ENCODE assay signal across 19 cellular contexts in genomic region chr1:14412235-14412634, GRCh38.
DNase-seq lines count a peak whose midpoint lies in the region; ATAC-seq, FAIRE-seq and TF ChIP-seq lines count a peak whose summit lies in the region.
"Had no signal": no experiment of that assay in that cellular context is flagged by ENCODE, and none has a peak within 500 bp of the region (broad histone marks: within the 10 kb centered on the region; RNA-seq: fewer than 3 reads in every experiment).

No MANE protein-coding gene starts in this region.

- H3F3A ChIP-seq in smooth muscle cell (ENCODE audit: low read depth): no peaks in the 10 kb centered on the region

- DNase-seq in A549 (ENCODE audit: low read depth in 1 of 2, low spot score in 1 of 2) (no peak), IMR-90 (no peak), superior temporal gyrus (ENCODE audit: extremely low spot score) (peak; percentile 21), ecto neural progenitor cell (ENCODE audit: low spot score) (no peak), GM19239 (ENCODE audit: insufficient read length, low spot score) (no peak), smooth muscle cell (lab: John Stamatoyannopoulos, UW; ENCODE audit: unreplicated experiment) (no peak)
- DNase-seq: 8988T; AML-193; Caco-2; Calu3; CD4-positive, alpha-beta T cell; CD8-positive, alpha-beta T cell; DMS79 treated with DMSO at 0.1 percent for 48 hours; GF-D8 had no signal

- H3K9me3 ChIP-seq in A549 (no peaks in the 10 kb centered on the region), IMR-90 (ENCODE audit: control insufficient read depth, insufficient read depth, low read length) (no peaks in the 10 kb centered on the region), smooth muscle cell (replicated peaks; ENCODE audit: low read depth) (no peaks in the 10 kb centered on the region)
- H3K9me3 ChIP-seq: BLaER1 treated with 17β-estradiol and CSF1 and Interleukin-3, amounts not matched to agents 10 nM and 100 nM; Caco-2 had no signal

- FAIRE-seq in A549 (lab: Jason Lieb, UNC): no peak
- peak; percentile 15 for FAIRE-seq in endometrium (lab: Jason Lieb, UNC)
- FAIRE-seq in GM19239 (lab: Jason Lieb, UNC): no peak
- FAIRE-seq: D721Med, GM12891 had no signal

- H4K8ac ChIP-seq in IMR-90 (ENCODE audit: low read depth in 2 of 2, low read length in 2 of 2): no peak overlapping the region

- H2BK15ac ChIP-seq in IMR-90 (ENCODE audit: low read depth, low read length): no peak overlapping the region

- no peak overlapping the region for H3K18ac ChIP-seq in IMR-90 (ENCODE audit: low read depth, low read length)

- in situ Hi-C loops in IMR-90 (cut with MboI; ENCODE audit: low sequenced_read_pairs): no loop called here

- H3K4me3 ChIP-seq in A549 (no peak overlapping the region), IMR-90 (ENCODE audit: insufficient read depth, low read depth, low read length) (no peak overlapping the region), smooth muscle cell (no peak overlapping the region)
- H3K4me3 ChIP-seq: BLaER1 treated with 17β-estradiol and CSF1 and Interleukin-3, amounts not matched to agents 10 nM and 100 nM had no signal

- H3K27ac ChIP-seq in A549: no peak overlapping the region
- no peak overlapping the region for H3K27ac ChIP-seq in IMR-90 (ENCODE audit: insufficient read depth, low read length)
- H3K27ac ChIP-seq in smooth muscle cell (ENCODE audit: low read depth): no peak overlapping the region
- H3K27ac ChIP-seq: BLaER1 treated with 17β-estradiol and CSF1 and Interleukin-3, amounts not matched to agents 10 nM and 100 nM; C4-2B had no signal

- H2BK120ac ChIP-seq in IMR-90 (ENCODE audit: low read depth, low read length): no peak overlapping the region

- H3K14ac ChIP-seq in IMR-90 (replicated peaks; ENCODE audit: low read depth, low read length): no peak overlapping the region

- H3K9ac ChIP-seq in IMR-90 (ENCODE audit: low read depth, low read length) (no peak overlapping the region), smooth muscle cell (ENCODE audit: low read depth) (no peak overlapping the region)
- H3K9ac ChIP-seq: BLaER1 treated with 17β-estradiol and CSF1 and Interleukin-3, amounts not matched to agents 10 nM and 100 nM had no signal

- H2AK9ac ChIP-seq in IMR-90 (replicated peaks; ENCODE audit: low read depth, low read length, poor library complexity): no peak overlapping the region

- H3K4ac ChIP-seq in IMR-90 (ENCODE audit: low read depth, low read length): no peak overlapping the region

- TF ChIP-seq RAD21 in A549 (conservative IDR thresholded peaks at IDR 0.05 in 1 of 2, IDR thresholded peaks at IDR 0.05 in 1 of 2) (no peak), IMR-90 (IDR thresholded peaks at IDR 0.05; ENCODE audit: low read length) (no peak)

- no peak for TF ChIP-seq EP300 in A549 (IDR thresholded peaks at IDR 0.05)

- intact Hi-C loops in IMR-90 (cut with micrococcal nuclease): no loop called here

- H2AFZ ChIP-seq in IMR-90 (replicated peaks; ENCODE audit: low read length, poor library complexity) (no peak overlapping the region), smooth muscle cell (ENCODE audit: low read depth) (no peak overlapping the region)

- no peaks in the 10 kb centered on the region for H3K79me1 ChIP-seq in IMR-90 (ENCODE audit: low read depth in 1 of 2, low read length in 2 of 2)

- POLR2A ChIA-PET in A549 (lab: Yijun Ruan, JAX) (no interaction called here), IMR-90 (lab: Charles Lee; ENCODE audit: unreplicated experiment) (no interaction called here)

- H3K4me1 ChIP-seq in A549: no peaks in the 10 kb centered on the region
- H3K4me1 ChIP-seq in IMR-90 (ENCODE audit: control insufficient read depth, insufficient read depth, low read length): no peaks in the 10 kb centered on the region
- H3K4me1 ChIP-seq in smooth muscle cell (ENCODE audit: low read depth): no peaks in the 10 kb centered on the region
- H3K4me1 ChIP-seq: BLaER1 treated with 17β-estradiol and CSF1 and Interleukin-3, amounts not matched to agents 10 nM and 100 nM; Caco-2 had no signal

- H2AK5ac ChIP-seq in IMR-90 (ENCODE audit: low read depth, low read length): no peak overlapping the region

- CTCF ChIA-PET in A549 (lab: Yijun Ruan, JAX) (no interaction called here), IMR-90 (lab: Yijun Ruan, JAX) (no interaction called here)

- TF ChIP-seq CTCF in A549 (IDR thresholded peaks at IDR 0.05) (no peak), IMR-90 (conservative IDR thresholded peaks at IDR 0.05; ENCODE audit: low read depth, low read length) (no peak), smooth muscle cell (IDR thresholded peaks at IDR 0.05; ENCODE audit: borderline replicate concordance, insufficient read depth, poor library complexity, severe bottlenecking) (no peak)

- no peak overlapping the region for H4K5ac ChIP-seq in IMR-90 (ENCODE audit: low read depth, low read length)

- H4K91ac ChIP-seq in IMR-90 (ENCODE audit: insufficient read depth, low read depth, low read length): no peak overlapping the region

- H3K27me3 ChIP-seq in IMR-90 (ENCODE audit: control insufficient read depth, insufficient read depth, low read length): no peaks in the 10 kb centered on the region
- no peaks in the 10 kb centered on the region for H3K27me3 ChIP-seq in smooth muscle cell (ENCODE audit: low read depth)
- H3K27me3 ChIP-seq: BLaER1 treated with 17β-estradiol and CSF1 and Interleukin-3, amounts not matched to agents 10 nM and 100 nM had no signal

- no peak overlapping the region for H3K23ac ChIP-seq in IMR-90 (ENCODE audit: low read depth, low read length)

- BruUV-seq in IMR-90 (replicated peaks; lab: Mats Ljungman, UMichigan): no TSS peak

- H2BK20ac ChIP-seq in IMR-90 (ENCODE audit: low read depth, low read length): no peak overlapping the region

- H3K9me1 ChIP-seq in IMR-90 (ENCODE audit: insufficient read depth, low read length): no peaks in the 10 kb centered on the region

- H3K4me2 ChIP-seq in A549 (no peak overlapping the region), IMR-90 (ENCODE audit: low read depth, low read length) (no peak overlapping the region; the same call in 1 of the 2 replicates), smooth muscle cell (no peak overlapping the region)
- H3K4me2 ChIP-seq: BLaER1 treated with 17β-estradiol and CSF1 and Interleukin-3, amounts not matched to agents 10 nM and 100 nM had no signal

- H3K36me3 ChIP-seq in IMR-90 (ENCODE audit: control insufficient read depth, insufficient read depth, low read length) (no peaks in the 10 kb centered on the region), smooth muscle cell (ENCODE audit: low read depth) (no peaks in the 10 kb centered on the region)
- H3K36me3 ChIP-seq: BLaER1 treated with 17β-estradiol and CSF1 and Interleukin-3, amounts not matched to agents 10 nM and 100 nM had no signal

- ATAC-seq in A549: no peak
- ATAC-seq in IMR-90 (ENCODE audit: low read depth): no peak
- ATAC-seq: CD8-positive, alpha-beta T cell had no signal

- no peak overlapping the region for H3K56ac ChIP-seq in IMR-90 (ENCODE audit: extremely low read depth, insufficient read depth, low read length)

- dilution Hi-C loops in IMR-90 (cut with HindIII; ENCODE audit: low sequenced_read_pairs, unreplicated experiment): no loop called here

- TF ChIP-seq POLR2A in A549 (IDR thresholded peaks at IDR 0.05; ENCODE audit: low read length): no peak
- no peak for TF ChIP-seq POLR2A in IMR-90 (IDR thresholded peaks at IDR 0.05; ENCODE audit: low read depth, low read length)

- H4K20me1 ChIP-seq in IMR-90 (ENCODE audit: insufficient read depth, low read length) (no peaks in the 10 kb centered on the region), smooth muscle cell (ENCODE audit: low read depth) (no peaks in the 10 kb centered on the region)
- H4K20me1 ChIP-seq: BLaER1 treated with 17β-estradiol and CSF1 and Interleukin-3, amounts not matched to agents 10 nM and 100 nM had no signal

- no peaks in the 10 kb centered on the region for H3K79me2 ChIP-seq in smooth muscle cell (ENCODE audit: low read depth)

- no peak overlapping the region for H2BK5ac ChIP-seq in IMR-90 (ENCODE audit: low read depth, low read length, poor library complexity, severe bottlenecking)

TF ChIP-seq in A549, 52 proteins besides CTCF, POLR2A, EP300 and RAD21:
- no peak for TF ChIP-seq CBX8 (IDR thresholded peaks at IDR 0.05)
- TF ChIP-seq MAFK (IDR thresholded peaks at IDR 0.05; ENCODE audit: partially characterized antibody): peak; percentile 28

TF ChIP-seq in IMR-90, 13 proteins besides CTCF, POLR2A, EP300 and RAD21:
- TF ChIP-seq RFX5 (IDR thresholded peaks at IDR 0.05; ENCODE audit: low read depth, low read length) (no peak), MAFK (IDR thresholded peaks at IDR 0.05; ENCODE audit: low read depth, low read length) (peak; percentile 54), ELK1 (IDR thresholded peaks at IDR 0.05; ENCODE audit: borderline replicate concordance, low read depth, low read length) (no peak), RCOR1 (IDR thresholded peaks at IDR 0.05; ENCODE audit: insufficient replicate concordance, low read length) (no peak), FOS (IDR thresholded peaks at IDR 0.05; ENCODE audit: low read depth, low read length) (no peak), SMC3 (IDR thresholded peaks at IDR 0.05; ENCODE audit: low read depth, low read length) (no peak), USF2 (IDR thresholded peaks at IDR 0.05; ENCODE audit: low read depth, low read length) (no peak), BHLHE40 (IDR thresholded peaks at IDR 0.05; ENCODE audit: low read depth, low read length) (no peak)
